Comparison of ENCODE assay signal across 13 cellular contexts in the genomic region with DNA sequence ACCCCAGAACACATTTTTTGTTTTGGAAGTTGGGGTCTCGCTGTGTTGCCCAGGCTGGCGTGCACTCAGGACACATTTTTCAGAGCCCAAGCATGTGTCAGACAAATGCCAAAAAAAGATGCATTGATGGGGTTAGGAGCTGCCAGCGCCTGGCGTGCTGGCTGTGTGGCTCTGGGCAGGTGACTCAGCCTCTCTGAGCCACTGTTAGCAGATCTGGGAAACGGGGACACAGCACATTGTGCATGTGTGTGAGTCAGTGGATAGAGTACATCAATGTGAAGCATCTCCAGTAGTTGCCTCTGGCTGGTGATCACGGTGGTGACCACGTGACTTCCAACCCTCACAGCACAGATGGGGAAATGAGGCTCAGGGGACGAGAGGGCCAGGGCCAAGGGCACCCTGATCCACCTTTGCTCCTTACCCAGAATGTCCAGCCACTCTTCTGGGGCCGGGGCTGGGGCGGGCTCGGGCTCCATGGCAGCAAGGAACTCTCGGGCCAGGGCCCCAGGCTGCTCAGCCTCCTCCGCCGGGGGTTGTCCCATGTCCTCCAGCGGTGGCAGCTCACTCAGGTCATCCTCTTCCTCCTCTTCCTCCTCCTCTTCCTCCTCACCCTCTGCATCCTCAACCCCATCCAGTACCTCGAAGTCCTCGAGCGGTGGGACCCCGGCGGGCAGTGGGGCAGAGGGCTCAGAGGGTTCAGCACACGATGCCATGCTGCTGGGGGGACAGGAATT. TPM values are rescaled to one million over a fixed set of nuclear protein-coding genes. Genes with fewer than 3 reads are reported as not detected.
DNase-seq lines count a peak whose midpoint lies in the region; ATAC-seq, FAIRE-seq and TF ChIP-seq lines count a peak whose summit lies in the region.
"Had no signal": no experiment of that assay in that cellular context is flagged by ENCODE, and none has a peak within 500 bp of the region (broad histone marks: within the 10 kb centered on the region; RNA-seq: fewer than 3 reads in every experiment).

No MANE protein-coding gene starts in this region.

- H3K9me3 ChIP-seq in liver (ENCODE audit: control insufficient read depth in 4 of 4, low read length in 3 of 4) = no peaks in the 10 kb centered on the region
- H3K9me3 ChIP-seq: spleen, upper lobe of left lung had no signal

- no peak overlapping the region for H2AFZ ChIP-seq in ACC112 (ENCODE audit: low read length, unreplicated experiment)

- H3K9me3 Mint-ChIP-seq in activated naive CD4-positive, alpha-beta T cell treated with anti-CD3 and anti-CD28 coated beads for 36 hours = no peaks in the 10 kb centered on the region
- H3K9me3 Mint-ChIP-seq: activated B cell treated with CpG ODN at 0.5 μM for 24 hours had no signal

- ATAC-seq in GM18907 (IDR thresholded peaks at IDR 0.05; ENCODE audit: unreplicated experiment) (no peak), HG02970 (IDR thresholded peaks at IDR 0.05; ENCODE audit: low FRiP score, unreplicated experiment) (no peak)

- intact Hi-C loops in activated naive CD4-positive, alpha-beta T cell treated with anti-CD3 and anti-CD28 coated beads for 36 hours (cut with micrococcal nuclease) = no loop called here

- no peak for TF ChIP-seq POLR2A in GM12891 (IDR thresholded peaks at IDR 0.05; ENCODE audit: low read depth, low read length)

- peak overlapping the region; percentile 85; the same call in 1 of the 2 replicates for H3K4me3 ChIP-seq in ACC112 (ENCODE audit: low read depth, low read length)
- H3K4me3 ChIP-seq in liver (ENCODE audit: low read depth in 1 of 3, low read length in 3 of 3) = no peak overlapping the region

- DNase-seq in GM12891 (ENCODE audit: insufficient read length, low spot score) (no peak), SHP77 (lab: John Stamatoyannopoulos, UW) (no peak), NCI-H1436 (lab: John Stamatoyannopoulos, UW) (no peak)
- no peak for DNase-seq in activated naive CD4-positive, alpha-beta T cell treated with anti-CD3 and anti-CD28 coated beads for 36 hours
- DNase-seq: activated B cell treated with CpG ODN at 0.5 μM for 24 hours, GF-D8, spleen had no signal

- H3K36me3 ChIP-seq in ACC112 (ENCODE audit: insufficient read depth, low read length) (peaks cover 5% of the 10 kb centered on the region; the same call in 1 of the 2 replicates), liver (ENCODE audit: control insufficient read depth in 4 of 4, insufficient read depth in 3 of 4, low read depth in 1 of 4, low read length in 3 of 4) (peaks cover 0 to 19% (median 8%) of the 10 kb centered on the region in 4 donors)

- no peak overlapping the region for H3K27ac ChIP-seq in ACC112 (ENCODE audit: low read depth, low read length)
- no peak overlapping the region for H3K27ac ChIP-seq in liver (ENCODE audit: low read depth in 1 of 2, low read length in 2 of 2)

- no peaks in the 10 kb centered on the region for H3K27me3 Mint-ChIP-seq in activated naive CD4-positive, alpha-beta T cell treated with anti-CD3 and anti-CD28 coated beads for 36 hours (ENCODE audit: low read depth)
- H3K27me3 Mint-ChIP-seq: activated B cell treated with CpG ODN at 0.5 μM for 24 hours had no signal

- peaks cover 21% of the 10 kb centered on the region for H3K4me1 Mint-ChIP-seq in activated naive CD4-positive, alpha-beta T cell treated with anti-CD3 and anti-CD28 coated beads for 36 hours (ENCODE audit: low read depth)

- 84% methylated on average over 21 of the region's 21 CpGs for WGBS in liver

- no peaks in the 10 kb centered on the region for H3K27me3 ChIP-seq in ACC112 (ENCODE audit: insufficient read depth, low read length)
- H3K27me3 ChIP-seq in liver (ENCODE audit: control insufficient read depth in 4 of 4, insufficient read depth in 4 of 4, low read length in 3 of 4) = no peaks in the 10 kb centered on the region
- H3K27me3 ChIP-seq: spleen, upper lobe of left lung had no signal

- no peak overlapping the region for H3K9ac ChIP-seq in liver (ENCODE audit: low read depth in 1 of 2, low read length in 2 of 2)

- CTCF ChIA-PET in activated naive CD4-positive, alpha-beta T cell treated with anti-CD3 and anti-CD28 coated beads for 36 hours (lab: Charles Lee) = interaction anchor here (1.0 to 1.7 kb wide), 2 partner anchors 12 to 18 kb away, joined by 3 to 4 read pairs; no protein-coding TSS in a partner anchor

- FAIRE-seq in GM12891 (lab: Jason Lieb, UNC) = peak; percentile 54
- FAIRE-seq: islet of Langerhans had no signal

- peak overlapping the region; percentile 83 for H3K4me3 Mint-ChIP-seq in activated naive CD4-positive, alpha-beta T cell treated with anti-CD3 and anti-CD28 coated beads for 36 hours

- no peak for TF ChIP-seq RAD21 in liver (IDR thresholded peaks at IDR 0.05)

- H3K4me1 ChIP-seq in ACC112 (ENCODE audit: control insufficient read depth, insufficient read depth, low read length, unreplicated experiment) (peaks cover 13% of the 10 kb centered on the region), liver (ENCODE audit: control insufficient read depth in 4 of 4, insufficient read depth in 4 of 4, low read length in 3 of 4) (peaks cover 8 to 22% (median 15%) of the 10 kb centered on the region in 4 donors)

- H3K27ac Mint-ChIP-seq in activated naive CD4-positive, alpha-beta T cell treated with anti-CD3 and anti-CD28 coated beads for 36 hours = peak overlapping the region; percentile 86

- peaks cover 12% of the 10 kb centered on the region for H3K79me2 ChIP-seq in ACC112 (ENCODE audit: control insufficient read depth, insufficient read depth, low read length, unreplicated experiment)

- no peak for TF ChIP-seq CTCF in liver (IDR thresholded peaks at IDR 0.05; ENCODE audit: low read depth, low read length, missing input control)

- peaks cover 6% of the 10 kb centered on the region for H3K36me3 Mint-ChIP-seq in activated naive CD4-positive, alpha-beta T cell treated with anti-CD3 and anti-CD28 coated beads for 36 hours (ENCODE audit: low read depth)

TF ChIP-seq in GM12891, 5 proteins besides CTCF, POLR2A, EP300 and RAD21:
- TF ChIP-seq POLR2AphosphoS5 (IDR thresholded peaks at IDR 0.05; ENCODE audit: low read depth, low read length) = no peak
- no peak for TF ChIP-seq TAF1 (IDR thresholded peaks at IDR 0.05; ENCODE audit: low read depth, low read length)
- no peak for TF ChIP-seq PAX5 (IDR thresholded peaks at IDR 0.05; ENCODE audit: insufficient read depth, low read length, severe bottlenecking)
- no peak for TF ChIP-seq POU2F2 (IDR thresholded peaks at IDR 0.05; ENCODE audit: low read depth, low read length)
- no peak for TF ChIP-seq SPI1 (IDR thresholded peaks at IDR 0.05; ENCODE audit: low read depth, low read length)

TF ChIP-seq in liver, 16 proteins besides CTCF, POLR2A, EP300 and RAD21:
- TF ChIP-seq FOXA1 (IDR thresholded peaks at IDR 0.05) = no peak
- TF ChIP-seq RXRA (IDR thresholded peaks at IDR 0.05) = peak in 1 of 2 donors; percentile 22
- TF ChIP-seq HNF4A (conservative IDR thresholded peaks at IDR 0.05) = peak; percentile 14 to 24

RNA-seq across cellular contexts. Expression of a gene that starts 1.9 kb away (rescaled TPM):
- polyA plus RNA-seq in GM12891 (2012; ENCODE audit: low read depth, missing spikeins) = 173 TPM
- total RNA-seq in activated naive CD4-positive, alpha-beta T cell treated with anti-CD3 and anti-CD28 coated beads for 36 hours = 100 to 1,000 TPM; 161 to 163 TPM
- 100 to 1,000 TPM in 1 of 2 donors, 10 to 100 TPM in 1; 75.8 to 225 TPM for total RNA-seq in liver
- 100 to 1,000 TPM in 1 of 2 donors, 10 to 100 TPM in 1; 59.1 to 126 TPM for polyA plus RNA-seq in liver

RNA-seq across cellular contexts. Expression of a gene that starts 16.2 kb away (rescaled TPM):
- polyA plus RNA-seq in GM12891 (2012; ENCODE audit: low read depth, missing spikeins) = 127 TPM
- total RNA-seq in activated naive CD4-positive, alpha-beta T cell treated with anti-CD3 and anti-CD28 coated beads for 36 hours = 10 to 100 TPM; 86.7 TPM
- 10 to 100 TPM; 31.8 to 47.0 TPM for total RNA-seq in liver
- polyA plus RNA-seq in liver = 10 to 100 TPM; 39.9 to 53.6 TPM

RNA-seq across cellular contexts. Expression of a gene that starts 19.6 kb away (rescaled TPM):
- 11.9 TPM for polyA plus RNA-seq in GM12891 (2012; ENCODE audit: low read depth, missing spikeins)
- total RNA-seq in activated naive CD4-positive, alpha-beta T cell treated with anti-CD3 and anti-CD28 coated beads for 36 hours = 10 to 100 TPM; 14.1 TPM
- total RNA-seq in liver = 10 to 100 TPM in 1 of 2 donors, 1 to 10 TPM in 1; 7.6 to 10.5 TPM
- polyA plus RNA-seq in liver = 1 to 10 TPM; 4.5 to 5.6 TPM

RNA-seq across cellular contexts. Expression of a gene that starts 30.2 kb away (rescaled TPM):
- polyA plus RNA-seq in GM12891 (2012; ENCODE audit: low read depth, missing spikeins) = 3,373 TPM
- total RNA-seq in activated naive CD4-positive, alpha-beta T cell treated with anti-CD3 and anti-CD28 coated beads for 36 hours = 1,000 to 10,000 TPM; 1,997 to 2,122 TPM
- 100 to 1,000 TPM; 324 to 585 TPM for total RNA-seq in liver
- 100 to 1,000 TPM; 382 to 647 TPM for polyA plus RNA-seq in liver

RNA-seq across cellular contexts. Expression of a gene that starts 47.2 kb away (rescaled TPM):
- polyA plus RNA-seq in GM12891 (2012; ENCODE audit: low read depth, missing spikeins) = 35.8 TPM
- 10 to 100 TPM; 62.9 to 68.5 TPM for total RNA-seq in activated naive CD4-positive, alpha-beta T cell treated with anti-CD3 and anti-CD28 coated beads for 36 hours
- 10 to 100 TPM; 25.9 to 44.0 TPM for total RNA-seq in liver
- polyA plus RNA-seq in liver = 10 to 100 TPM; 58.7 to 71.9 TPM
